8 cellular contexts compared by ENCODE assay signal in genomic region chr12:13661005-13661887, GRCh38.
DNase-seq lines count a peak whose midpoint lies in the region; ATAC-seq, FAIRE-seq and TF ChIP-seq lines count a peak whose summit lies in the region.

No MANE protein-coding gene starts in this region.

- TF ChIP-seq EP300 in A549 (IDR thresholded peaks at IDR 0.05), result no peak

- no peak overlapping the region for H3K4me3 ChIP-seq in A549

- DNase-seq in A549 (ENCODE audit: low read depth in 1 of 2, low spot score in 1 of 2), result peak; percentile 36 to 61
- peak; percentile 31 for DNase-seq in GM10248 (ENCODE audit: extremely low spot score)
- peak; percentile 72 for DNase-seq in NCI-H69 (lab: John Stamatoyannopoulos, UW)
- DNase-seq in MCF 10A (ENCODE audit: unreplicated experiment), result peak; percentile 62
- peak; percentile 41 for DNase-seq in iris pigment epithelial cell (ENCODE audit: low read depth)
- peak; percentile 1 for DNase-seq in stimulated activated CD4-positive, alpha-beta T cell treated with anti-CD3 and anti-CD28 coated beads, Interleukin-2, amount 100 ng/mL, for 4 hours (ENCODE audit: low read depth)
- DNase-seq in KG1 (lab: John Stamatoyannopoulos, UW), result no peak

- H3K27ac Mint-ChIP-seq in MCF 10A (ENCODE audit: low read depth, unreplicated experiment), result no peak overlapping the region

- BruUV-seq in MCF 10A (replicated peaks; lab: Mats Ljungman, UMichigan), result no TSS peak

- H3K4me1 Mint-ChIP-seq in MCF 10A (ENCODE audit: insufficient read depth, unreplicated experiment), result no peaks in the 10 kb centered on the region

- peak; percentile 59 to 71 for TF ChIP-seq RAD21 in A549 (conservative IDR thresholded peaks at IDR 0.05 in 1 of 2, IDR thresholded peaks at IDR 0.05 in 1 of 2)

- CTCF ChIA-PET in A549 (lab: Yijun Ruan, JAX) (interaction anchor here (0.8 to 3.0 kb wide), 11 partner anchors 12 to 406 kb away, joined by 3 to 11 read pairs (median 4); no protein-coding TSS in a partner anchor), GM10248 (lab: Yijun Ruan, JAX) (interaction anchor here (0.6 to 5.6 kb wide), 19 partner anchors 8 to 415 kb away, joined by 3 to 53 read pairs (median 4); no protein-coding TSS in a partner anchor), MCF 10A (lab: Yijun Ruan, JAX) (interaction anchor here (0.6 to 2.7 kb wide), 32 partner anchors 8 to 509 kb away, joined by 3 to 28 read pairs (median 4); no protein-coding TSS in a partner anchor)

- H3K4me1 ChIP-seq in A549, result no peaks in the 10 kb centered on the region

- peak; percentile 97 for FAIRE-seq in A549 (lab: Jason Lieb, UNC)

- no peaks in the 10 kb centered on the region for H3K9me3 Mint-ChIP-seq in MCF 10A (ENCODE audit: unreplicated experiment)

- no peak overlapping the region for H3K27ac ChIP-seq in A549

- H3K4me3 Mint-ChIP-seq in MCF 10A (ENCODE audit: unreplicated experiment), result no peak overlapping the region

- peaks cover 32% of the 10 kb centered on the region for H3K27me3 Mint-ChIP-seq in MCF 10A (ENCODE audit: insufficient read depth, unreplicated experiment)

- H3K4me2 ChIP-seq in A549, result peak overlapping the region; percentile 23; the same call in 1 of the 3 replicates

- no peaks in the 10 kb centered on the region for H3K36me3 Mint-ChIP-seq in MCF 10A (ENCODE audit: insufficient read depth, unreplicated experiment)

- 41% methylated on average over 11 of the region's 11 CpGs for WGBS in A549 (ENCODE audit: missing lambda C conversion rate)

- TF ChIP-seq CTCF in A549 (IDR thresholded peaks at IDR 0.05) (peak; percentile 72), GM10248 (IDR thresholded peaks at IDR 0.05; ENCODE audit: control extremely low read depth, extremely low read depth, low read depth, missing control alignments) (peak; percentile 62), MCF 10A (IDR thresholded peaks at IDR 0.05; ENCODE audit: unreplicated experiment) (peak; percentile 73)

- ATAC-seq in A549 (peak; percentile 88 to 94), HG03039 (IDR thresholded peaks at IDR 0.05; ENCODE audit: unreplicated experiment) (peak; percentile 68)

- intact Hi-C loops in MCF 10A (cut with micrococcal nuclease), result loop anchor here (1.0 to 10.0 kb wide), 4 partner anchors 106 to 406 kb away; no protein-coding TSS in a partner anchor

- H3K9me3 ChIP-seq in A549, result no peaks in the 10 kb centered on the region

- no peak for TF ChIP-seq POLR2A in A549 (IDR thresholded peaks at IDR 0.05; ENCODE audit: low read length)

- POLR2A ChIA-PET in A549 (lab: Yijun Ruan, JAX), result no interaction called here
- POLR2A ChIA-PET in GM10248 (lab: Yijun Ruan, JAX), result no interaction called here
- POLR2A ChIA-PET in MCF 10A (lab: Yijun Ruan, JAX), result interaction anchor here (0.7 to 0.9 kb wide), 2 partner anchors 383 to 418 kb away, joined by 3 to 5 read pairs; no protein-coding TSS in a partner anchor

TF ChIP-seq in A549, 52 proteins besides CTCF, POLR2A, EP300 and RAD21:
- TF ChIP-seq SMC3 (IDR thresholded peaks at IDR 0.05) (peak; percentile 55), REST (IDR thresholded peaks at IDR 0.05) (no peak), PBX3 (IDR thresholded peaks at IDR 0.05) (no peak), BCL3 (IDR thresholded peaks at IDR 0.05) (no peak), FOXS1 (CRISPR knock-in tag; IDR thresholded peaks at IDR 0.05) (no peak), MAZ (IDR thresholded peaks at IDR 0.05; ENCODE audit: borderline replicate concordance, low read depth, low read length) (no peak), KDM1A (IDR thresholded peaks at IDR 0.05; ENCODE audit: low read depth) (no peak), JUNB (IDR thresholded peaks at IDR 0.05) (no peak), SREBF2 (IDR thresholded peaks at IDR 0.05) (no peak), MAFK (IDR thresholded peaks at IDR 0.05; ENCODE audit: partially characterized antibody) (peak; percentile 67), HOXA7 (CRISPR knock-in tag; IDR thresholded peaks at IDR 0.05) (no peak), GATA3 (IDR thresholded peaks at IDR 0.05; ENCODE audit: borderline replicate concordance) (no peak), ELK1 (IDR thresholded peaks at IDR 0.05; ENCODE audit: low read depth, low read length) (no peak), NPAS2 (CRISPR knock-in tag; IDR thresholded peaks at IDR 0.05; ENCODE audit: borderline replicate concordance) (no peak), CBX2 (IDR thresholded peaks at IDR 0.05; ENCODE audit: borderline replicate concordance, low read depth) (no peak), MAX (IDR thresholded peaks at IDR 0.05) (no peak), RARB (CRISPR knock-in tag; IDR thresholded peaks at IDR 0.05) (no peak)
